ENCODE assay signal across 18 cellular contexts in genomic region chr1:47984175-47984789, GRCh38. TPM values are rescaled to one million over a fixed set of nuclear protein-coding genes. Genes with fewer than 3 reads are reported as not detected.
DNase-seq lines count a peak whose midpoint lies in the region; ATAC-seq and TF ChIP-seq lines count a peak whose summit lies in the region.
"Had no signal": no experiment of that assay in that cellular context is flagged by ENCODE, and none has a peak within 500 bp of the region (broad histone marks: within the 10 kb centered on the region; RNA-seq: fewer than 3 reads in every experiment).

No MANE protein-coding gene starts in this region.

- H3K36me3 Mint-ChIP-seq in GM23338 (ENCODE audit: low read depth) (peaks cover 19% of the 10 kb centered on the region), brain (no peaks in the 10 kb centered on the region)

- no peak overlapping the region for H2BK5ac ChIP-seq in trophoblast cell (ENCODE audit: low read depth, low read length, poor library complexity)

- no peak overlapping the region for H3K18ac ChIP-seq in trophoblast cell (ENCODE audit: low read length)

- no peak overlapping the region for H4K12ac ChIP-seq in trophoblast cell (ENCODE audit: low read depth, low read length)

- H4K91ac ChIP-seq in trophoblast cell (ENCODE audit: low read depth, low read length) = no peak overlapping the region

- H3K9me3 Mint-ChIP-seq in GM23338 (peaks cover 9% of the 10 kb centered on the region), brain (peaks cover 0 to 5% (median 3%) of the 10 kb centered on the region in 5 experiments)

- peaks cover 45% of the 10 kb centered on the region for H3K4me1 ChIP-seq in GM23338 (ENCODE audit: insufficient read depth)
- peaks cover 3 to 5% of the 10 kb centered on the region in 2 experiments for H3K4me1 ChIP-seq in trophoblast cell (ENCODE audit: control insufficient read depth in 1 of 2, insufficient read depth in 2 of 2, low read length in 2 of 2)
- H3K4me1 ChIP-seq: Peyer's patch had no signal

- no peak overlapping the region for H2AK5ac ChIP-seq in trophoblast cell (ENCODE audit: low read length)

- peak overlapping the region; percentile 66 for H3K27ac ChIP-seq in GM23338 (ENCODE audit: low read depth)
- H3K27ac ChIP-seq in trophoblast cell (ENCODE audit: low read depth, low read length) = no peak overlapping the region
- no peak overlapping the region for H3K27ac ChIP-seq in brain microvascular endothelial cell
- H3K27ac ChIP-seq: epithelial cell of prostate, Peyer's patch had no signal

- H3K4ac ChIP-seq in trophoblast cell (ENCODE audit: low read depth, low read length) = no peak overlapping the region

- H3K79me2 ChIP-seq in GM23338 (replicated peaks; ENCODE audit: insufficient read depth) = peaks cover 29% of the 10 kb centered on the region
- no peaks in the 10 kb centered on the region for H3K79me2 ChIP-seq in trophoblast cell (ENCODE audit: control insufficient read depth, insufficient read depth, low read length, poor library complexity)

- peaks cover 3% of the 10 kb centered on the region; the same call in 1 of the 2 replicates for H4K20me1 ChIP-seq in GM23338 (replicated peaks; ENCODE audit: insufficient read depth)

- H3K4me3 ChIP-seq in GM23338 (peak overlapping the region; percentile 43), iPS-11a (ENCODE audit: low read depth, low read length) (peak overlapping the region; percentile 20), trophoblast cell (ENCODE audit: low read depth, low read length) (peak overlapping the region; percentile 10), brain microvascular endothelial cell (ENCODE audit: low read depth, low read length) (no peak overlapping the region)
- H3K4me3 ChIP-seq: Peyer's patch had no signal

- H2AFZ ChIP-seq in GM23338 (peak overlapping the region; percentile 57), trophoblast cell (ENCODE audit: insufficient read depth, low read length, poor library complexity) (peak overlapping the region; percentile 47)

- H3K9me2 ChIP-seq in GM23338 (ENCODE audit: insufficient read depth) = 0 out of 2 replicates have a peak, but pooled peaks cover 3% of the 10 kb centered on the region

- peaks cover 5% of the 10 kb centered on the region for H3K9me3 ChIP-seq in trophoblast cell (ENCODE audit: insufficient read depth, low read depth, low read length)
- H3K9me3 ChIP-seq: Peyer's patch had no signal

- in situ Hi-C loops in brain microvascular endothelial cell (cut with HindIII; ENCODE audit: low pct_ligation_motif_present, low sequenced_read_pairs) = no loop called here

- H3K79me1 ChIP-seq in trophoblast cell (ENCODE audit: low read length) = no peaks in the 10 kb centered on the region

- H3K27ac Mint-ChIP-seq in GM23338 = peak overlapping the region; percentile 81
- H3K27ac Mint-ChIP-seq in brain = peak overlapping the region in 2 of 5 experiments; percentile 60 to 92

- H2BK12ac ChIP-seq in trophoblast cell (ENCODE audit: low read length) = no peak overlapping the region

- H3K9ac ChIP-seq in trophoblast cell (ENCODE audit: low read length) = no peak overlapping the region

- peaks cover 19% of the 10 kb centered on the region for H3F3A ChIP-seq in GM23338 (replicated peaks; ENCODE audit: low read depth)

- no CpG with 5 or more reads among the region's 46 CpGs for WGBS in trophoblast cell (ENCODE audit: extremely low coverage, insufficient coverage, insufficient read length)

- H3K27me3 ChIP-seq in GM23338 (ENCODE audit: insufficient read depth) (peaks cover 17% of the 10 kb centered on the region), trophoblast cell (ENCODE audit: insufficient read depth, low read length) (peaks cover 20% of the 10 kb centered on the region), brain microvascular endothelial cell (replicated peaks) (peaks cover 29% of the 10 kb centered on the region)
- H3K27me3 ChIP-seq: Peyer's patch had no signal

- H4K8ac ChIP-seq in trophoblast cell (ENCODE audit: low read depth, low read length) = no peak overlapping the region

- H3K4me3 Mint-ChIP-seq in GM23338 = peak overlapping the region; percentile 66
- peak overlapping the region in 4 of 5 experiments; percentile 30 to 71 (median 38) for H3K4me3 Mint-ChIP-seq in brain

- H3K14ac ChIP-seq in trophoblast cell (ENCODE audit: low read length) = no peak overlapping the region

- H3K27me3 Mint-ChIP-seq in GM23338 (ENCODE audit: insufficient read depth, low read depth, poor library complexity) = peaks cover 5% of the 10 kb centered on the region
- H3K27me3 Mint-ChIP-seq in brain = peaks cover 30% of the 10 kb centered on the region

- no peak overlapping the region for H3K23ac ChIP-seq in trophoblast cell (ENCODE audit: low read length)

- TF ChIP-seq CTCF in GM23338 (conservative IDR thresholded peaks at IDR 0.05; ENCODE audit: low read depth in 2 of 2) = no peak
- TF ChIP-seq CTCF in brain (conservative IDR thresholded peaks at IDR 0.05) = no peak
- TF ChIP-seq CTCF in brain microvascular endothelial cell (IDR thresholded peaks at IDR 0.05; ENCODE audit: low read depth, low read length, missing control alignments) = no peak

- DNase-seq in GM23338 (ENCODE audit: low spot score) (peak; percentile 81), trophoblast cell (no peak), GDM1 (lab: John Stamatoyannopoulos, UW) (no peak), NCI-H1436 (lab: John Stamatoyannopoulos, UW) (no peak), brain microvascular endothelial cell (no peak), GF-D8 (lab: John Stamatoyannopoulos, UW) (no peak)
- DNase-seq: activated CD4-positive, alpha-beta T cell treated with anti-CD3 and anti-CD28 coated beads, Interleukin-2, amount 50 U/mL, for 48 hours; activated effector memory CD4-positive, alpha-beta T cell treated with anti-CD3 and anti-CD28 coated beads, Interleukin-2, amount 50 U/mL, for 16 hours; caudate nucleus; DMS53; NCI-H1092 treated with DMSO at 0.1 percent for 48 hours; NCI-H446 treated with DMSO at 0.1 percent for 48 hours; Peyer's patch; stimulated activated CD4-positive, alpha-beta T cell treated with anti-CD3 and anti-CD28 coated beads, Interleukin-12 subunit alpha, Interleukin-12 subunit beta, amount 100 ng/mL, for 4 hours had no signal

- peak overlapping the region; percentile 65 for H3K4me2 ChIP-seq in GM23338
- peak overlapping the region; percentile 46 for H3K4me2 ChIP-seq in trophoblast cell (ENCODE audit: low read length)

- 0 out of 2 replicates have a peak, but pooled peaks cover 3% of the 10 kb centered on the region for H3K36me3 ChIP-seq in GM23338 (ENCODE audit: insufficient read depth)
- H3K36me3 ChIP-seq in trophoblast cell (ENCODE audit: control insufficient read depth in 1 of 2, insufficient read depth in 2 of 2, low read length in 2 of 2) = no peaks in the 10 kb centered on the region
- H3K36me3 ChIP-seq in brain microvascular endothelial cell (replicated peaks) = no peaks in the 10 kb centered on the region
- H3K36me3 ChIP-seq: Peyer's patch had no signal

- peaks cover 55% of the 10 kb centered on the region for H3K4me1 Mint-ChIP-seq in GM23338
- peaks cover 43% of the 10 kb centered on the region for H3K4me1 Mint-ChIP-seq in brain

- peak; percentile 84 for ATAC-seq in GM23338

- H2BK120ac ChIP-seq in trophoblast cell (ENCODE audit: insufficient read depth, low read length, poor library complexity) = no peak overlapping the region

TF ChIP-seq in GM23338, 12 proteins besides CTCF, POLR2A, EP300 and RAD21:
- TF ChIP-seq CREB1 (CRISPR knock-in tag; IDR thresholded peaks at IDR 0.05; ENCODE audit: low read depth) (peak; percentile 67), REST (IDR thresholded peaks at IDR 0.05; ENCODE audit: unreplicated experiment) (no peak)

RNA-seq across cellular contexts. Expression of gene TRABD2B, which starts 12.9 kb away (rescaled TPM):
- 0.89 and 1.6 TPM in 2 replicates for total RNA-seq in GM23338 (2014; rRNA removed; shearing (Covaris generic))
- polyA plus RNA-seq in GM23338 (2016; fragmentation: Nextera tagmentation; extraction: Ambion mirVana) (2.0 and 2.2 TPM in 2 replicates), brain (ENCODE audit: insufficient read depth, low read depth, low replicate concordance) (0.17 TPM)
- polyA plus RNA-seq in trophoblast cell (2013) = 0.03 and 0.11 TPM in 2 replicates
- total RNA-seq: myocyte had no signal
